In the genomic region with DNA sequence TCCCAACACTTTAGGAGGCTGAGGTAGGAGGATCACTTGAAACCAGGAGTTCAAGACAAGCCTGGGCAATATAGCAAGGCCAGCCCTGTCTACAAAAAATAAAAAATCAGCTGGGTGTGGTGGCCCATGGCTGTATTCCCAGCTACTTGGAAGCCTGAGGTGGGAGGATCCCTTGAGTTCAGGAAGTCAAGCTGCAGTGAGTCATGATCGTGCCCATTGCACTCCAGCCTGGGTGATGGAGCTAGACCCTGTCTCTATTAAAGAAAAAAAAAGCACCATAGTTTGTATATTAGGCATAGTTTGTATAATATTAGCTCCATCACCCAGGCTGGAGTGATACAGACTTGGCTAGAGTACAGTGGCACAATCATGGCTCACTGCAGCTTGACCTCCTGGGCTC, we compare ENCODE assay signal across 1 cellular context.
TF ChIP-seq lines count a peak whose summit lies in the region.

No MANE protein-coding gene starts in this region.

TF ChIP-seq in HCT116, 20 proteins besides CTCF, POLR2A, EP300 and RAD21 (continued from another document):
- TF ChIP-seq, protein P1, sequence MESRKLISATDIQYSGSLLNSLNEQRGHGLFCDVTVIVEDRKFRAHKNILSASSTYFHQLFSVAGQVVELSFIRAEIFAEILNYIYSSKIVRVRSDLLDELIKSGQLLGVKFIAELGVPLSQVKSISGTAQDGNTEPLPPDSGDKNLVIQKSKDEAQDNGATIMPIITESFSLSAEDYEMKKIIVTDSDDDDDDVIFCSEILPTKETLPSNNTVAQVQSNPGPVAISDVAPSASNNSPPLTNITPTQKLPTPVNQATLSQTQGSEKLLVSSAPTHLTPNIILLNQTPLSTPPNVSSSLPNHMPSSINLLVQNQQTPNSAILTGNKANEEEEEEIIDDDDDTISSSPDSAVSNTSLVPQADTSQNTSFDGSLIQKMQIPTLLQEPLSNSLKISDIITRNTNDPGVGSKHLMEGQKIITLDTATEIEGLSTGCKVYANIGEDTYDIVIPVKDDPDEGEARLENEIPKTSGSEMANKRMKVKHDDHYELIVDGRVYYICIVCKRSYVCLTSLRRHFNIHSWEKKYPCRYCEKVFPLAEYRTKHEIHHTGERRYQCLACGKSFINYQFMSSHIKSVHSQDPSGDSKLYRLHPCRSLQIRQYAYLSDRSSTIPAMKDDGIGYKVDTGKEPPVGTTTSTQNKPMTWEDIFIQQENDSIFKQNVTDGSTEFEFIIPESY (IDR thresholded peaks at IDR 0.05; ENCODE audit: extremely low read depth, insufficient replicate concordance, low read length), result no peak
- TF ChIP-seq JUND (IDR thresholded peaks at IDR 0.05), result peak; percentile 59; the same call in 1 of the 2 replicates
- TF ChIP-seq FOSL1 (IDR thresholded peaks at IDR 0.05; ENCODE audit: low read depth), result peak; percentile 57
- TF ChIP-seq YY1 (IDR thresholded peaks at IDR 0.05; ENCODE audit: extremely low read depth, insufficient replicate concordance, low read depth, low read length), result peak; percentile 36
- peak; percentile 26; the same call in 1 of the 2 replicates for TF ChIP-seq ELF1 (IDR thresholded peaks at IDR 0.05; ENCODE audit: borderline replicate concordance, low read depth)
- TF ChIP-seq ZFX (IDR thresholded peaks at IDR 0.05), result no peak
